In genomic region chr2:71067567-71068217, GRCh38 we compare ENCODE assay signal across 8 cellular contexts.
A peak's percentile ranks its signal among the peaks of the same experiment; 100 is the strongest.
DNase-seq lines count a peak whose midpoint lies in the region; ATAC-seq lines count a peak whose summit lies in the region.

No MANE protein-coding gene starts in this region.

- peaks cover 6% of the 10 kb centered on the region for H3K36me3 ChIP-seq in adipocyte (ENCODE audit: control insufficient read depth, insufficient read depth, low read length, severe bottlenecking)
- peaks cover 17% of the 10 kb centered on the region for H3K36me3 ChIP-seq in iPS-20b (ENCODE audit: insufficient read depth, low read depth, low read length)

- no peaks in the 10 kb centered on the region for H3K9me3 ChIP-seq in adipocyte (ENCODE audit: control insufficient read depth, low read length)
- H3K9me3 ChIP-seq in iPS-20b (ENCODE audit: insufficient read depth, low read depth, low read length): no peaks in the 10 kb centered on the region

- H3K4me1 Mint-ChIP-seq in stimulated activated naive CD8-positive, alpha-beta T cell treated with anti-CD3 and anti-CD28 coated beads, Interleukin-15, Interleukin-2, amounts not matched to agents 100 ng/mL and 50 ng/mL, for 24 hours (ENCODE audit: low read depth): peaks cover 56% of the 10 kb centered on the region

- H3K27me3 Mint-ChIP-seq in stimulated activated naive CD8-positive, alpha-beta T cell treated with anti-CD3 and anti-CD28 coated beads, Interleukin-15, Interleukin-2, amounts not matched to agents 100 ng/mL and 50 ng/mL, for 24 hours: no peaks in the 10 kb centered on the region

- H3K27ac Mint-ChIP-seq in stimulated activated naive CD8-positive, alpha-beta T cell treated with anti-CD3 and anti-CD28 coated beads, Interleukin-15, Interleukin-2, amounts not matched to agents 100 ng/mL and 50 ng/mL, for 24 hours: peak overlapping the region; percentile 96

- DNase-seq in SKM-1 treated with dmso at 0.1 percent for 144 hours (lab: John Stamatoyannopoulos, UW; ENCODE audit: unreplicated experiment): peak; percentile 37
- no peak for DNase-seq in SKM-1 (lab: John Stamatoyannopoulos, UW; ENCODE audit: unreplicated experiment)
- DNase-seq in adipocyte (ENCODE audit: low read depth): peak; percentile 10
- no peak for DNase-seq in pons (ENCODE audit: low spot score)

- peak overlapping the region; percentile 6 for H3K27ac ChIP-seq in iPS-20b (ENCODE audit: low read length)

- ATAC-seq in HG03139 (IDR thresholded peaks at IDR 0.05; ENCODE audit: unreplicated experiment): peak; percentile 1
- ATAC-seq in GM19035 (IDR thresholded peaks at IDR 0.05; ENCODE audit: unreplicated experiment): no peak

- H3K36me3 Mint-ChIP-seq in stimulated activated naive CD8-positive, alpha-beta T cell treated with anti-CD3 and anti-CD28 coated beads, Interleukin-15, Interleukin-2, amounts not matched to agents 100 ng/mL and 50 ng/mL, for 24 hours (ENCODE audit: low read depth): peaks cover 2% of the 10 kb centered on the region

- H3K27me3 ChIP-seq in adipocyte (replicated peaks; ENCODE audit: control insufficient read depth, insufficient read depth, low read length) (no peaks in the 10 kb centered on the region), iPS-20b (ENCODE audit: insufficient read depth, low read length) (peaks cover 22% of the 10 kb centered on the region)

- no peaks in the 10 kb centered on the region for H3K9me3 Mint-ChIP-seq in stimulated activated naive CD8-positive, alpha-beta T cell treated with anti-CD3 and anti-CD28 coated beads, Interleukin-15, Interleukin-2, amounts not matched to agents 100 ng/mL and 50 ng/mL, for 24 hours

- peak overlapping the region; percentile 96 for H3K4me3 ChIP-seq in adipocyte (ENCODE audit: low read length)
- peak overlapping the region; percentile 88 for H3K4me3 ChIP-seq in iPS-20b (ENCODE audit: low read length)

- peak overlapping the region; percentile 92 for H3K4me3 Mint-ChIP-seq in stimulated activated naive CD8-positive, alpha-beta T cell treated with anti-CD3 and anti-CD28 coated beads, Interleukin-15, Interleukin-2, amounts not matched to agents 100 ng/mL and 50 ng/mL, for 24 hours

- H3K4me1 ChIP-seq in adipocyte (ENCODE audit: control insufficient read depth, insufficient read depth, low read length) (peaks cover 46% of the 10 kb centered on the region), iPS-20b (ENCODE audit: insufficient read depth, low read length) (no peaks in the 10 kb centered on the region)

- H3K9ac ChIP-seq in adipocyte (ENCODE audit: low read length): peak overlapping the region; percentile 96
- H3K9ac ChIP-seq in iPS-20b (ENCODE audit: low read depth, low read length): peak overlapping the region; percentile 72; the same call in 1 of the 2 replicates

Comparison
In these comparisons a context has a peak if more than half of its experiments do, and no peak if none do; other contexts are left out.
1. DNase-seq: peak in SKM-1 treated with dmso at 0.1 percent for 144 hours (single experiment) and adipocyte (single experiment); none in SKM-1 (single experiment) and pons (single experiment).